Comparison of ENCODE assay signal across 1 cellular context in the genomic region with DNA sequence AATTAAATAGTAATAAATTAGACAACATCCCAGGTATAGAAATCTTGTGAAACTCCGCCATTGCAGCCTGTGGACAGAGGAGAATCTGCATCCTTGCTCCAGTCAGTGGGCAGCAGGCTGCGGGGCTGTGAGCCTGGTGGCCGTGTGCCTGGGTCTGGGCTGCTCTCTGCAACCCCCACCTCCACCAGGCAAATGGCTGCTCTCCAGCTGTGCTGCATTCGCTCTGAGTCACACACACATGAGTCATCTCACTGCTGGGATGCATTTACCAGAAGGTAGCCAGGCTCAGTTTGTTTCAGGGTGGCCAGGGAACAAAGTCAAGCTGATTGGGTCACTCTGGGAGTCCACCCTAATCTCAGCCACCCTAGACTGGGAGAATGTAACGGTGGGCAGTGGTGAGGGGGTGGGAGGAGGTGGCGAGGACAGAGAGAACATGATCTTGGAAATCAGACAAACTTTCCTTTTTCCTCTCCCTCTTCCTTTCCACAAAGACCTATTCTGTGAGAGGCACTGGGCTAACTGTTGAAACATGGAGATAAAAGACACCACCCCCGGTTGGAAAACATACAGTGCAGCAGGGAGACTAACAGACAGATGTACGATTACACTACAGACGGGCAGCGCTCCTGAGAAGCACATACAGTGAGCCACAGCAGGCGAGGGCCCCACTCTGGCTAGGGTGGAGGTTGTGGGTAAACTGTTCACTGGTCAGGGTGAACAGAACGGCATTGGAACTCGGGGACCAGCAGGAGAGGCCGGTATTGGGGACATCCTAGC.
A peak's percentile ranks its signal among the peaks of the same experiment; 100 is the strongest.
TF ChIP-seq lines count a peak whose summit lies in the region.

No MANE protein-coding gene starts in this region.

TF ChIP-seq in K562, 482 proteins besides CTCF, POLR2A, EP300 and RAD21 (continued from another document):
- TF ChIP-seq, protein P1, sequence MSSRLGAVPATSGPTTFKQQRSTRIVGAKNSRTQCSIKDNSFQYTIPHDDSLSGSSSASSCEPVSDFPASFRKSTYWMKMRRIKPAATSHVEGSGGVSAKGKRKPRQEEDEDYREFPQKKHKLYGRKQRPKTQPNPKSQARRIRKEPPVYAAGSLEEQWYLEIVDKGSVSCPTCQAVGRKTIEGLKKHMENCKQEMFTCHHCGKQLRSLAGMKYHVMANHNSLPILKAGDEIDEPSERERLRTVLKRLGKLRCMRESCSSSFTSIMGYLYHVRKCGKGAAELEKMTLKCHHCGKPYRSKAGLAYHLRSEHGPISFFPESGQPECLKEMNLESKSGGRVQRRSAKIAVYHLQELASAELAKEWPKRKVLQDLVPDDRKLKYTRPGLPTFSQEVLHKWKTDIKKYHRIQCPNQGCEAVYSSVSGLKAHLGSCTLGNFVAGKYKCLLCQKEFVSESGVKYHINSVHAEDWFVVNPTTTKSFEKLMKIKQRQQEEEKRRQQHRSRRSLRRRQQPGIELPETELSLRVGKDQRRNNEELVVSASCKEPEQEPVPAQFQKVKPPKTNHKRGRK (tag; IDR thresholded peaks at IDR 0.05): no peak
- TF ChIP-seq GATAD2B (IDR thresholded peaks at IDR 0.05; ENCODE audit: borderline replicate concordance): no peak
- TF ChIP-seq FOXM1 (IDR thresholded peaks at IDR 0.05; ENCODE audit: low read depth): 0 out of 2 replicates have a peak, but pooled peaks have one; percentile 22
- TF ChIP-seq FOXM1 (CRISPR knock-in tag; IDR thresholded peaks at IDR 0.05; ENCODE audit: low read depth): no peak
- TF ChIP-seq SMARCC2 (IDR thresholded peaks at IDR 0.05; ENCODE audit: low read depth): peak; percentile 85
- TF ChIP-seq CBX3 (IDR thresholded peaks at IDR 0.05; ENCODE audit: borderline replicate concordance in 1 of 2, low read length in 2 of 2): 0 out of 3 replicates have a peak, but pooled peaks of 1 of the 2 experiments have one; percentile 45
- peak; percentile 85 for TF ChIP-seq LEF1 (IDR thresholded peaks at IDR 0.05)
- peak; percentile 65 for TF ChIP-seq RBFOX2 (IDR thresholded peaks at IDR 0.05; ENCODE audit: low read depth, low read length)
- TF ChIP-seq ARID1B (IDR thresholded peaks at IDR 0.05): peak; percentile 93
- TF ChIP-seq GTF2E2 (tag; IDR thresholded peaks at IDR 0.05): 0 out of 2 replicates have a peak, but pooled peaks have one; percentile 49
- no peak for TF ChIP-seq TSC22D4 (tag; IDR thresholded peaks at IDR 0.05)
- 0 out of 2 replicates have a peak, but pooled peaks have one; percentile 33 for TF ChIP-seq NCOA1 (IDR thresholded peaks at IDR 0.05; ENCODE audit: low read depth)
- no peak for TF ChIP-seq RBM25 (IDR thresholded peaks at IDR 0.05; ENCODE audit: low read depth, low read length, severe bottlenecking)
- TF ChIP-seq SP1 (CRISPR knock-in tag; IDR thresholded peaks at IDR 0.05): peak; percentile 61
- TF ChIP-seq, protein P2, sequence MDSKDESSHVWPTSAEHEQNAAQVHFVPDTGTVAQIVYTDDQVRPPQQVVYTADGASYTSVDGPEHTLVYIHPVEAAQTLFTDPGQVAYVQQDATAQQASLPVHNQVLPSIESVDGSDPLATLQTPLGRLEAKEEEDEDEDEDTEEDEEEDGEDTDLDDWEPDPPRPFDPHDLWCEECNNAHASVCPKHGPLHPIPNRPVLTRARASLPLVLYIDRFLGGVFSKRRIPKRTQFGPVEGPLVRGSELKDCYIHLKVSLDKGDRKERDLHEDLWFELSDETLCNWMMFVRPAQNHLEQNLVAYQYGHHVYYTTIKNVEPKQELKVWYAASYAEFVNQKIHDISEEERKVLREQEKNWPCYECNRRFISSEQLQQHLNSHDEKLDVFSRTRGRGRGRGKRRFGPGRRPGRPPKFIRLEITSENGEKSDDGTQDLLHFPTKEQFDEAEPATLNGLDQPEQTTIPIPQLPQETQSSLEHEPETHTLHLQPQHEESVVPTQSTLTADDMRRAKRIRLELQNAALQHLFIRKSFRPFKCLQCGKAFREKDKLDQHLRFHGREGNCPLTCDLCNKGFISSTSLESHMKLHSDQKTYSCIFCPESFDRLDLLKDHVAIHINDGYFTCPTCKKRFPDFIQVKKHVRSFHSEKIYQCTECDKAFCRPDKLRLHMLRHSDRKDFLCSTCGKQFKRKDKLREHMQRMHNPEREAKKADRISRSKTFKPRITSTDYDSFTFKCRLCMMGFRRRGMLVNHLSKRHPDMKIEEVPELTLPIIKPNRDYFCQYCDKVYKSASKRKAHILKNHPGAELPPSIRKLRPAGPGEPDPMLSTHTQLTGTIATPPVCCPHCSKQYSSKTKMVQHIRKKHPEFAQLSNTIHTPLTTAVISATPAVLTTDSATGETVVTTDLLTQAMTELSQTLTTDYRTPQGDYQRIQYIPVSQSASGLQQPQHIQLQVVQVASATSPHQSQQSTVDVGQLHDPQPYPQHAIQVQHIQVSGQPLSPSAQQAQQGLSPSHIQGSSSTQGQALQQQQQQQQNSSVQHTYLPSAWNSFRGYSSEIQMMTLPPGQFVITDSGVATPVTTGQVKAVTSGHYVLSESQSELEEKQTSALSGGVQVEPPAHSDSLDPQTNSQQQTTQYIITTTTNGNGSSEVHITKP (IDR thresholded peaks at IDR 0.05; ENCODE audit: partially characterized antibody): peak; percentile 79
- TF ChIP-seq NONO (IDR thresholded peaks at IDR 0.05; ENCODE audit: low read depth in 2 of 2, low read length in 1 of 2): 0 out of 4 replicates have a peak, but pooled peaks of 1 of the 2 experiments have one; percentile 11
- TF ChIP-seq SMAD3 (CRISPR knock-in tag; conservative IDR thresholded peaks at IDR 0.05): no peak
- TF ChIP-seq MAZ (CRISPR knock-in tag; conservative IDR thresholded peaks at IDR 0.05 in 1 of 2, IDR thresholded peaks at IDR 0.05 in 1 of 2): peak; percentile 77 to 89
- TF ChIP-seq DPF2 (IDR thresholded peaks at IDR 0.05): peak; percentile 98
- no peak for TF ChIP-seq ZNF347 (CRISPR knock-in tag; IDR thresholded peaks at IDR 0.05; ENCODE audit: low read depth)
- TF ChIP-seq KDM5B (IDR thresholded peaks at IDR 0.05; ENCODE audit: insufficient replicate concordance, low read depth, low read length): peak; percentile 71
- 0 out of 2 replicates have a peak, but pooled peaks have one; percentile 25 for TF ChIP-seq GABPB1 (CRISPR knock-in tag; IDR thresholded peaks at IDR 0.05)
- peak; percentile 47; the same call in 1 of the 2 replicates for TF ChIP-seq SOX6 (IDR thresholded peaks at IDR 0.05)
- peak; percentile 87 for TF ChIP-seq EGR1 (conservative IDR thresholded peaks at IDR 0.05)
- TF ChIP-seq ZNF57 (CRISPR knock-in tag; IDR thresholded peaks at IDR 0.05): no peak
- TF ChIP-seq CHD2 (IDR thresholded peaks at IDR 0.05; ENCODE audit: low read depth, low read length): 0 out of 2 replicates have a peak, but pooled peaks have one; percentile 10
- peak; percentile 79 for TF ChIP-seq MBD2 (IDR thresholded peaks at IDR 0.05; ENCODE audit: borderline replicate concordance, low read depth)
